Comparison of ENCODE assay signal across 21 cellular contexts in the genomic region with DNA sequence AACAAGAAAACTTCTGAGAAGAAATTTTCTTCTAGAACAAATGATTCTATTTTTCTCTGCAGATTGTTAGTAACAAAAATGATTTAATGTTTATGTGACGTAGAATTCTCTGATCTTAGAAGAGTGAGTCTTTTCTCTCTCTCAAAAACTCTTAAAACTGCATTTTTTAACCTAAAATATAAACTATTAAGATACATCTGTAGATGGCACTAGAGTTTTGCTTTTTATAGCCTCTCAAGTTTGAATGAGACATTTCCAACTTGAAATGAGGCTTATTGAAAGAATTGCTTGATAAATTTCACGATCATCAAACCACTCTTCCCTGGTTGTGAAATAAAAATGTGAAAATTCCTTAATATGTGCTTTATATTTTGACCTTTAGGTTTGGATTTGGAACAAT. TPM values are rescaled to one million over a fixed set of nuclear protein-coding genes. Genes with fewer than 3 reads are reported as not detected.
DNase-seq lines count a peak whose midpoint lies in the region; ATAC-seq and TF ChIP-seq lines count a peak whose summit lies in the region.
"Had no signal": no experiment of that assay in that cellular context is flagged by ENCODE, and none has a peak within 500 bp of the region (broad histone marks: within the 10 kb centered on the region; RNA-seq: fewer than 3 reads in every experiment).

No MANE protein-coding gene starts in this region.

- H4K20me1 ChIP-seq in GM23338 (replicated peaks; ENCODE audit: insufficient read depth), result no peaks in the 10 kb centered on the region; the same call in 1 of the 2 replicates

- H3K4me1 Mint-ChIP-seq in GM23338 (no peaks in the 10 kb centered on the region; the same call in 2 of the 3 replicates), osteocyte (ENCODE audit: unreplicated experiment) (no peaks in the 10 kb centered on the region)

- H3K27me3 ChIP-seq in GM23338 (ENCODE audit: insufficient read depth), result no peaks in the 10 kb centered on the region
- no peaks in the 10 kb centered on the region for H3K27me3 ChIP-seq in aorta (ENCODE audit: control insufficient read depth in 1 of 2, insufficient read depth in 2 of 2, low read length in 1 of 2)
- H3K27me3 ChIP-seq: tibial nerve had no signal

- H3K36me3 Mint-ChIP-seq in GM23338 (ENCODE audit: low read depth) (peaks cover 39% of the 10 kb centered on the region), osteocyte (ENCODE audit: unreplicated experiment) (peaks cover 23% of the 10 kb centered on the region)

- no peak overlapping the region for H3K4me3 Mint-ChIP-seq in GM23338
- H3K4me3 Mint-ChIP-seq in osteocyte (ENCODE audit: unreplicated experiment), result no peak overlapping the region
- H3K4me3 Mint-ChIP-seq: activated CD8-positive, alpha-beta T cell treated with anti-CD3 and anti-CD28 coated beads for 36 hours; activated naive CD4-positive, alpha-beta T cell treated with anti-CD3 and anti-CD28 coated beads for 36 hours; stimulated activated naive CD8-positive, alpha-beta T cell treated with anti-CD3 and anti-CD28 coated beads, Interleukin-15, amount 100 ng/mL, for 72 hours; WTC11 had no signal

- H3K4me3 ChIP-seq in GM23338 (no peak overlapping the region), aorta (ENCODE audit: low read length in 2 of 2) (no peak overlapping the region)
- H3K4me3 ChIP-seq: tibial nerve had no signal

- H2AFZ ChIP-seq in GM23338, result no peak overlapping the region

- H3K27ac Mint-ChIP-seq in GM23338, result 0 out of 2 replicates have a peak overlapping the region, but pooled peaks have one; percentile 21
- H3K27ac Mint-ChIP-seq in osteocyte (ENCODE audit: unreplicated experiment), result no peak overlapping the region
- H3K27ac Mint-ChIP-seq: activated CD8-positive, alpha-beta T cell treated with anti-CD3 and anti-CD28 coated beads for 36 hours; activated naive CD4-positive, alpha-beta T cell treated with anti-CD3 and anti-CD28 coated beads for 36 hours; stimulated activated naive CD8-positive, alpha-beta T cell treated with anti-CD3 and anti-CD28 coated beads, Interleukin-15, amount 100 ng/mL, for 72 hours; WTC11 had no signal

- 93 to 94% methylated on average over 2 of the region's 2 CpGs for WGBS in aorta, 2 donors

- intact Hi-C loops in aorta (cut with DNase I), result loop anchor here in 1 of 2 donors (10.0 kb wide), 2 partner anchors 55 to 515 kb away; partner anchors contain the start of gene PHF3

- H3K9me3 Mint-ChIP-seq in GM23338 (peaks cover 16% of the 10 kb centered on the region; the same call in 2 of the 3 replicates), osteocyte (ENCODE audit: unreplicated experiment) (no peaks in the 10 kb centered on the region)
- H3K9me3 Mint-ChIP-seq: activated CD8-positive, alpha-beta T cell treated with anti-CD3 and anti-CD28 coated beads for 36 hours; stimulated activated naive CD8-positive, alpha-beta T cell treated with anti-CD3 and anti-CD28 coated beads, Interleukin-15, amount 100 ng/mL, for 72 hours had no signal

- no peak for TF ChIP-seq CTCF in GM23338 (conservative IDR thresholded peaks at IDR 0.05; ENCODE audit: low read depth in 2 of 2)
- TF ChIP-seq CTCF in osteocyte (IDR thresholded peaks at IDR 0.05), result peak; percentile 24

- DNase-seq in GM23338 (ENCODE audit: low spot score) (no peak), SK-MEL-5 (ENCODE audit: low read depth, low spot score) (peak; percentile 57), foreskin melanocyte (peak; percentile 32), osteocyte (ENCODE audit: extremely low spot score, unreplicated experiment) (no peak), aorta (no peak)
- no peak for DNase-seq in activated CD4-positive, alpha-beta T cell treated with anti-CD3 and anti-CD28 coated beads, Interleukin-2, amount 50 U/mL, for 48 hours
- DNase-seq: activated CD8-positive, alpha-beta T cell treated with anti-CD3 and anti-CD28 coated beads for 36 hours; activated naive CD4-positive, alpha-beta T cell treated with anti-CD3 and anti-CD28 coated beads for 36 hours; activated T-cell treated with anti-CD3 and anti-CD28 coated beads for 4 hours; amygdala; DMS79; mammary epithelial cell; NCI-H2081 treated with DMSO at 0.1 percent for 48 hours; NCI-H446 treated with DMSO at 0.1 percent for 48 hours; occipital lobe; stimulated activated CD4-positive, alpha-beta T cell treated with anti-CD3 and anti-CD28 coated beads, Interleukin-12 subunit alpha, Interleukin-12 subunit beta, amount 100 ng/mL, for 4 hours; stimulated activated naive CD8-positive, alpha-beta T cell treated with anti-CD3 and anti-CD28 coated beads, Interleukin-15, amount 100 ng/mL, for 72 hours; T1000 had no signal

- H3K4me1 ChIP-seq in GM23338 (ENCODE audit: insufficient read depth) (no peaks in the 10 kb centered on the region), aorta (ENCODE audit: control insufficient read depth in 1 of 2, insufficient read depth in 2 of 2, low read length in 2 of 2) (no peaks in the 10 kb centered on the region)

- no peaks in the 10 kb centered on the region for H3K9me3 ChIP-seq in aorta (ENCODE audit: control insufficient read depth, low read length)
- H3K9me3 ChIP-seq: tibial nerve had no signal

- H3K79me2 ChIP-seq in GM23338 (replicated peaks; ENCODE audit: insufficient read depth), result peaks cover 41% of the 10 kb centered on the region

- in situ Hi-C loops in SK-MEL-5 (cut with HindIII; ENCODE audit: low pct_unique_long_range_greater_than_20kb, low sequenced_read_pairs), result no loop called here

- H3K4me2 ChIP-seq in GM23338, result no peak overlapping the region

- peaks cover 8% of the 10 kb centered on the region; the same call in 1 of the 2 replicates for H3K36me3 ChIP-seq in GM23338 (ENCODE audit: insufficient read depth)
- H3K36me3 ChIP-seq in aorta (ENCODE audit: control insufficient read depth in 1 of 2, insufficient read depth in 2 of 2, low read length in 1 of 2), result peaks cover 0 to 2% of the 10 kb centered on the region in 2 donors

- H3K27me3 Mint-ChIP-seq in GM23338 (ENCODE audit: insufficient read depth, low read depth, poor library complexity) (peaks cover 5% of the 10 kb centered on the region), osteocyte (ENCODE audit: unreplicated experiment) (no peaks in the 10 kb centered on the region)
- H3K27me3 Mint-ChIP-seq: activated CD8-positive, alpha-beta T cell treated with anti-CD3 and anti-CD28 coated beads for 36 hours; stimulated activated naive CD8-positive, alpha-beta T cell treated with anti-CD3 and anti-CD28 coated beads, Interleukin-15, amount 100 ng/mL, for 72 hours had no signal

- no peaks in the 10 kb centered on the region for H3K9me2 ChIP-seq in GM23338 (ENCODE audit: insufficient read depth)

- H3K27ac ChIP-seq in GM23338 (ENCODE audit: low read depth) (no peak overlapping the region), aorta (ENCODE audit: low read depth in 1 of 2, low read length in 2 of 2) (no peak overlapping the region)
- H3K27ac ChIP-seq: tibial nerve had no signal

- no peak for ATAC-seq in GM23338
- ATAC-seq in HG03097 (IDR thresholded peaks at IDR 0.05; ENCODE audit: low FRiP score, unreplicated experiment), result no peak
- no peak for ATAC-seq in aorta (ENCODE audit: low FRiP score)
- ATAC-seq: activated CD8-positive, alpha-beta T cell treated with anti-CD3 and anti-CD28 coated beads for 36 hours; stimulated activated naive CD8-positive, alpha-beta T cell treated with anti-CD3 and anti-CD28 coated beads, Interleukin-15, amount 100 ng/mL, for 72 hours; WTC11 had no signal

- H3F3A ChIP-seq in GM23338 (replicated peaks; ENCODE audit: low read depth), result no peaks in the 10 kb centered on the region

TF ChIP-seq in GM23338, 12 proteins besides CTCF, POLR2A, EP300 and RAD21 (continues in another document):
- TF ChIP-seq NANOG (IDR thresholded peaks at IDR 0.05; ENCODE audit: borderline replicate concordance), result no peak
- no peak for TF ChIP-seq STAT1 (IDR thresholded peaks at IDR 0.05; ENCODE audit: unreplicated experiment)
- TF ChIP-seq CREB1 (CRISPR knock-in tag; IDR thresholded peaks at IDR 0.05; ENCODE audit: low read depth), result no peak
- no peak for TF ChIP-seq REST (IDR thresholded peaks at IDR 0.05; ENCODE audit: unreplicated experiment)

RNA-seq across cellular contexts. Expression of gene PHF3, which starts 53.8 kb away (rescaled TPM):
- total RNA-seq in GM23338 (2014; rRNA removed; shearing (Covaris generic)), result 71.0 and 77.3 TPM in 2 replicates
- polyA plus RNA-seq in GM23338 (2016; fragmentation: Nextera tagmentation; extraction: Ambion mirVana) (28.6 and 37.1 TPM in 2 replicates), aorta (10 to 100 TPM in 1 of 2 donors, 1 to 10 TPM in 1; 6.9 to 12.9 TPM)
- 43.9 and 48.1 TPM in 2 replicates for total RNA-seq in SK-MEL-5 (2014; rRNA removed; shearing (Covaris generic))
- polyA plus RNA-seq in SK-MEL-5 (2015; cell fraction: cytosol; rRNA removed), result 11.6 and 14.8 TPM in 2 replicates
- 13.9 and 15.4 TPM in 2 replicates for polyA plus RNA-seq in SK-MEL-5 (2015; cell fraction: nucleus; rRNA removed)
- total RNA-seq in osteocyte (45.9 and 51.5 TPM in 2 replicates), aorta (10 to 100 TPM; 52.1 to 69.2 TPM)

Comparison
In these comparisons a context has a peak if more than half of its experiments do, and no peak if none do; other contexts are left out.
1. DNase-seq: peak in SK-MEL-5 (single experiment) and foreskin melanocyte (single experiment); none in GM23338 (single experiment), osteocyte (single experiment), aorta (0 of 2) and activated CD4-positive, alpha-beta T cell treated with anti-CD3 and anti-CD28 coated beads, Interleukin-2, amount 50 U/mL, for 48 hours (0 of 2).